In the genomic region with DNA sequence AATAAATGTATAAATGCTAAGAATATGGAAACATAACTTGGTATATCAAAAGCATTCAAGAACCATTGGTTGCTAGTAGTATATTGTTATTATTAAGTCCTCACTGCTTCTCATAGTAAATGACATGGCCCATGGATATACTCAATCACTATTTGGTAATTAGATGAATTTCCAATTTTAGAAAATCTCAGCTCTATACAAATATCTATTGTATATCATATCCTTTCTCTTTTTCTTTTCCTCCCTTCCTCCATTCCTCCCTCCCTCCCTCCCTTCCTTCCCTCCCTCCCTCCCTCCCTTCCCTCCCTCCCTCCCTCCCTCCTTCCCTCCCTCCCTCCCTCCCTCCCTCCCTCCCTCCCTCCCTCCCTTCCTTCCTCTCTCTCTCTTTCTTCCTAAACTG, we compare ENCODE assay signal across 32 cellular contexts.
DNase-seq lines count a peak whose midpoint lies in the region; ATAC-seq, FAIRE-seq and TF ChIP-seq lines count a peak whose summit lies in the region.
"Had no signal": no experiment of that assay in that cellular context is flagged by ENCODE, and none has a peak within 500 bp of the region (broad histone marks: within the 10 kb centered on the region; RNA-seq: fewer than 3 reads in every experiment).

No MANE protein-coding gene starts in this region.

- H3K4me3 Mint-ChIP-seq in activated naive CD8-positive, alpha-beta T cell treated with anti-CD3 and anti-CD28 coated beads, Interleukin-2, amount 50 U/mL, for 24 hours: no peak overlapping the region
- H3K4me3 Mint-ChIP-seq: B cell; CD14-positive monocyte; CD4-positive, alpha-beta memory T cell; CD4-positive, alpha-beta T cell; CD4-positive, CD25-positive, alpha-beta regulatory T cell; CD8-positive, alpha-beta memory T cell; CD8-positive, alpha-beta T cell had no signal

- no peak for DNase-seq in HepG2 (ENCODE audit: low spot score)
- no peak for DNase-seq in right lobe of liver
- DNase-seq in K562 (ENCODE audit: extremely low read depth in 1 of 4, low spot score in 3 of 4): no peak
- no peak for DNase-seq in activated naive CD8-positive, alpha-beta T cell treated with anti-CD3 and anti-CD28 coated beads, Interleukin-2, amount 50 U/mL, for 24 hours
- DNase-seq: 8988T; ACHN; AML-193; BE2C; C1 segment of cervical spinal cord; Caco-2; Calu3; CD4-positive, alpha-beta memory T cell; CD4-positive, alpha-beta T cell; CD4-positive, CD25-positive, alpha-beta regulatory T cell; CD8-positive, alpha-beta memory T cell; CD8-positive, alpha-beta T cell; COR-L47; DMS 273 treated with DMSO at 0.1 percent for 48 hours; DMS153; DMS79; DMS79 treated with DMSO at 0.1 percent for 48 hours; DND-41; EL had no signal

- no peaks in the 10 kb centered on the region for H3K4me1 ChIP-seq in HepG2 (ENCODE audit: insufficient read depth, low read length)
- no peaks in the 10 kb centered on the region for H3K4me1 ChIP-seq in right lobe of liver
- H3K4me1 ChIP-seq in K562 (replicated peaks in 1 of 2; ENCODE audit: control insufficient read depth in 2 of 2, insufficient read depth in 2 of 2, low read length in 2 of 2): no peaks in the 10 kb centered on the region
- H3K4me1 ChIP-seq: A549; BE2C; BLaER1; BLaER1 treated with 17β-estradiol and CSF1 and Interleukin-3, amounts not matched to agents 10 nM and 100 nM; Caco-2 had no signal

- H3K9ac ChIP-seq in HepG2 (ENCODE audit: insufficient read depth, low read depth, low read length): no peak overlapping the region
- H3K9ac ChIP-seq in K562 (ENCODE audit: insufficient read depth in 1 of 2, low read depth in 2 of 2, low read length in 2 of 2): no peak overlapping the region
- H3K9ac ChIP-seq: BLaER1; BLaER1 treated with 17β-estradiol and CSF1 and Interleukin-3, amounts not matched to agents 10 nM and 100 nM had no signal

- FAIRE-seq in HepG2 (lab: Jason Lieb, UNC): no peak
- FAIRE-seq in K562 (lab: Jason Lieb, UNC): no peak
- FAIRE-seq: A204.1, A549, D721Med had no signal

- H3K4me1 Mint-ChIP-seq in activated naive CD8-positive, alpha-beta T cell treated with anti-CD3 and anti-CD28 coated beads, Interleukin-2, amount 50 U/mL, for 24 hours: no peaks in the 10 kb centered on the region
- H3K4me1 Mint-ChIP-seq: B cell; CD14-positive monocyte; CD4-positive, alpha-beta memory T cell; CD4-positive, CD25-positive, alpha-beta regulatory T cell; CD8-positive, alpha-beta memory T cell had no signal

- H3K9me3 ChIP-seq in HepG2 (ENCODE audit: low read length) (no peaks in the 10 kb centered on the region), right lobe of liver (no peaks in the 10 kb centered on the region), K562 (replicated peaks; ENCODE audit: control insufficient read depth, insufficient read depth, low read depth, low read length) (no peaks in the 10 kb centered on the region)
- H3K9me3 ChIP-seq: A549; BE2C; BLaER1; BLaER1 treated with 17β-estradiol and CSF1 and Interleukin-3, amounts not matched to agents 10 nM and 100 nM; Caco-2 had no signal

- no peak for TF ChIP-seq EP300 in HepG2 (IDR thresholded peaks at IDR 0.05; ENCODE audit: low read depth in 2 of 2, low read length in 2 of 2)
- no peak for TF ChIP-seq EP300 in HepG2 (CRISPR knock-in tag; IDR thresholded peaks at IDR 0.05; ENCODE audit: borderline replicate concordance)
- no peak for TF ChIP-seq EP300 in K562 (IDR thresholded peaks at IDR 0.05; ENCODE audit: low read length)

- CTCF ChIA-PET in HepG2 (lab: Yijun Ruan, JAX; ENCODE audit: low intra/inter-chr PET ratio, low total read pairs) (interaction anchor here (1.7 kb wide), 1 partner anchor 58 kb away, joined by 15 read pairs; no protein-coding TSS in a partner anchor), K562 (lab: Yijun Ruan, JAX; ENCODE audit: low intra/inter-chr PET ratio) (no interaction called here)

- in situ Hi-C loops in HepG2 (cut with HindIII; ENCODE audit: extremely low pct_ligation_motif_present, low pct_unique_long_range_greater_than_20kb) (no loop called here), K562 (cut with MboI) (no loop called here)

- intact Hi-C loops in HepG2 (cut with micrococcal nuclease; ENCODE audit: unreplicated experiment) (loop anchor here (1.0 kb wide), 2 partner anchors 31 to 57 kb away; no protein-coding TSS in a partner anchor), right lobe of liver (cut with DNase I) (no loop called here), K562 (cut with micrococcal nuclease) (no loop called here)

- H3K9me1 ChIP-seq in K562 (ENCODE audit: control insufficient read depth, insufficient read depth, low read length): no peaks in the 10 kb centered on the region

- TF ChIP-seq CTCF in HepG2 (CRISPR knock-in tag; IDR thresholded peaks at IDR 0.05) (no peak), right lobe of liver (IDR thresholded peaks at IDR 0.05) (no peak), K562 (IDR thresholded peaks at IDR 0.05 in 2 of 3, conservative IDR thresholded peaks at IDR 0.05 in 1 of 3; ENCODE audit: insufficient read depth in 2 of 3, low read depth in 1 of 3, low read length in 3 of 3) (no peak)

- no peaks in the 10 kb centered on the region for H4K20me1 ChIP-seq in HepG2 (ENCODE audit: insufficient read depth, low read length)
- no peaks in the 10 kb centered on the region for H4K20me1 ChIP-seq in K562 (replicated peaks; ENCODE audit: control insufficient read depth, insufficient read depth, low read length)
- H4K20me1 ChIP-seq: BLaER1; BLaER1 treated with 17β-estradiol and CSF1 and Interleukin-3, amounts not matched to agents 10 nM and 100 nM had no signal

- H3K79me2 ChIP-seq in HepG2 (ENCODE audit: insufficient read depth, low read length) (no peaks in the 10 kb centered on the region), K562 (ENCODE audit: control insufficient read depth, insufficient read depth, low read length) (no peaks in the 10 kb centered on the region)

- TF ChIP-seq POLR2A in HepG2 (IDR thresholded peaks at IDR 0.05; ENCODE audit: insufficient read depth in 1 of 2, low read depth in 2 of 2, low read length in 2 of 2) (no peak), right lobe of liver (IDR thresholded peaks at IDR 0.05) (no peak), K562 (conservative IDR thresholded peaks at IDR 0.05) (no peak)

- H3K27ac ChIP-seq in HepG2 (ENCODE audit: extremely low read length, insufficient read depth, low read length) (no peak overlapping the region), right lobe of liver (no peak overlapping the region), K562 (ENCODE audit: extremely low read depth, low read depth, low read length) (no peak overlapping the region)
- H3K27ac ChIP-seq: 22Rv1; A549; BLaER1; BLaER1 treated with 17β-estradiol and CSF1 and Interleukin-3, amounts not matched to agents 10 nM and 100 nM; C4-2B had no signal

- H3K36me3 Mint-ChIP-seq in activated naive CD8-positive, alpha-beta T cell treated with anti-CD3 and anti-CD28 coated beads, Interleukin-2, amount 50 U/mL, for 24 hours (ENCODE audit: low read depth): no peaks in the 10 kb centered on the region
- H3K36me3 Mint-ChIP-seq: CD14-positive monocyte; CD4-positive, alpha-beta memory T cell; CD4-positive, CD25-positive, alpha-beta regulatory T cell; CD8-positive, alpha-beta memory T cell; CD8-positive, alpha-beta T cell had no signal

- no peaks in the 10 kb centered on the region for H3K27me3 ChIP-seq in HepG2 (ENCODE audit: control insufficient read depth in 1 of 2, insufficient read depth in 2 of 2, low read length in 2 of 2)
- no peaks in the 10 kb centered on the region for H3K27me3 ChIP-seq in right lobe of liver
- no peaks in the 10 kb centered on the region for H3K27me3 ChIP-seq in K562 (ENCODE audit: control insufficient read depth in 2 of 2, insufficient read depth in 2 of 2, low read length in 2 of 2)
- H3K27me3 ChIP-seq: BE2C; BLaER1; BLaER1 treated with 17β-estradiol and CSF1 and Interleukin-3, amounts not matched to agents 10 nM and 100 nM had no signal

- H3K27me3 Mint-ChIP-seq in activated naive CD8-positive, alpha-beta T cell treated with anti-CD3 and anti-CD28 coated beads, Interleukin-2, amount 50 U/mL, for 24 hours: peaks cover 3% of the 10 kb centered on the region
- H3K27me3 Mint-ChIP-seq: B cell; CD4-positive, CD25-positive, alpha-beta regulatory T cell had no signal

- ATAC-seq in HepG2 (no peak), right lobe of liver (no peak), K562 (no peak)
- no peak for ATAC-seq in activated naive CD8-positive, alpha-beta T cell treated with anti-CD3 and anti-CD28 coated beads, Interleukin-2, amount 50 U/mL, for 24 hours
- ATAC-seq: A549; CD8-positive, alpha-beta T cell had no signal

- H3K9me3 Mint-ChIP-seq in activated naive CD8-positive, alpha-beta T cell treated with anti-CD3 and anti-CD28 coated beads, Interleukin-2, amount 50 U/mL, for 24 hours: no peaks in the 10 kb centered on the region
- H3K9me3 Mint-ChIP-seq: CD4-positive, alpha-beta T cell; CD8-positive, alpha-beta T cell had no signal

- H3K36me3 ChIP-seq in HepG2 (replicated peaks in 1 of 2; ENCODE audit: control insufficient read depth in 1 of 2, insufficient read depth in 2 of 2, low read length in 2 of 2) (no peaks in the 10 kb centered on the region), right lobe of liver (no peaks in the 10 kb centered on the region), K562 (ENCODE audit: control insufficient read depth, insufficient read depth, low read length) (no peaks in the 10 kb centered on the region)
- H3K36me3 ChIP-seq: BE2C; BLaER1; BLaER1 treated with 17β-estradiol and CSF1 and Interleukin-3, amounts not matched to agents 10 nM and 100 nM had no signal

- H3K27ac Mint-ChIP-seq in activated naive CD8-positive, alpha-beta T cell treated with anti-CD3 and anti-CD28 coated beads, Interleukin-2, amount 50 U/mL, for 24 hours: no peak overlapping the region
- H3K27ac Mint-ChIP-seq: B cell; CD14-positive monocyte; CD4-positive, alpha-beta T cell; CD4-positive, CD25-positive, alpha-beta regulatory T cell; CD8-positive, alpha-beta memory T cell; CD8-positive, alpha-beta T cell had no signal

- POLR2A ChIA-PET in HepG2 (lab: Yijun Ruan, JAX) (no interaction called here), K562 (lab: Yijun Ruan, JAX) (no interaction called here)

- TF ChIP-seq RAD21 in HepG2 (CRISPR knock-in tag; IDR thresholded peaks at IDR 0.05) (no peak), K562 (CRISPR knock-in tag; conservative IDR thresholded peaks at IDR 0.05 in 1 of 2, IDR thresholded peaks at IDR 0.05 in 1 of 2) (no peak)

- H3K4me2 ChIP-seq in HepG2 (ENCODE audit: low read depth, low read length): no peak overlapping the region
- no peak overlapping the region for H3K4me2 ChIP-seq in K562 (ENCODE audit: insufficient read depth, low read length)
- H3K4me2 ChIP-seq: A549; BLaER1; BLaER1 treated with 17β-estradiol and CSF1 and Interleukin-3, amounts not matched to agents 10 nM and 100 nM had no signal

- H3K4me3 ChIP-seq in HepG2 (replicated peaks in 1 of 3; ENCODE audit: insufficient read depth in 1 of 3, low read depth in 2 of 3, low read length in 3 of 3): no peak overlapping the region
- H3K4me3 ChIP-seq in right lobe of liver: no peak overlapping the region
- H3K4me3 ChIP-seq in K562: no peak overlapping the region
- H3K4me3 ChIP-seq: A549; BLaER1; BLaER1 treated with 17β-estradiol and CSF1 and Interleukin-3, amounts not matched to agents 10 nM and 100 nM had no signal

- H2AFZ ChIP-seq in HepG2 (ENCODE audit: low read length): no peak overlapping the region
- H2AFZ ChIP-seq in K562 (ENCODE audit: low read depth, low read length): no peak overlapping the region

- no TSS peak for BruUV-seq in HepG2 (replicated peaks; lab: Mats Ljungman, UMichigan)
- BruUV-seq in K562 (replicated peaks; lab: Mats Ljungman, UMichigan): no TSS peak

TF ChIP-seq in K562, 482 proteins besides CTCF, POLR2A, EP300 and RAD21 (continues in another document):
- no peak for TF ChIP-seq ZNF444 (CRISPR knock-in tag; IDR thresholded peaks at IDR 0.05)
